ENCODE assay signal across 8 cellular contexts in the genomic region with DNA sequence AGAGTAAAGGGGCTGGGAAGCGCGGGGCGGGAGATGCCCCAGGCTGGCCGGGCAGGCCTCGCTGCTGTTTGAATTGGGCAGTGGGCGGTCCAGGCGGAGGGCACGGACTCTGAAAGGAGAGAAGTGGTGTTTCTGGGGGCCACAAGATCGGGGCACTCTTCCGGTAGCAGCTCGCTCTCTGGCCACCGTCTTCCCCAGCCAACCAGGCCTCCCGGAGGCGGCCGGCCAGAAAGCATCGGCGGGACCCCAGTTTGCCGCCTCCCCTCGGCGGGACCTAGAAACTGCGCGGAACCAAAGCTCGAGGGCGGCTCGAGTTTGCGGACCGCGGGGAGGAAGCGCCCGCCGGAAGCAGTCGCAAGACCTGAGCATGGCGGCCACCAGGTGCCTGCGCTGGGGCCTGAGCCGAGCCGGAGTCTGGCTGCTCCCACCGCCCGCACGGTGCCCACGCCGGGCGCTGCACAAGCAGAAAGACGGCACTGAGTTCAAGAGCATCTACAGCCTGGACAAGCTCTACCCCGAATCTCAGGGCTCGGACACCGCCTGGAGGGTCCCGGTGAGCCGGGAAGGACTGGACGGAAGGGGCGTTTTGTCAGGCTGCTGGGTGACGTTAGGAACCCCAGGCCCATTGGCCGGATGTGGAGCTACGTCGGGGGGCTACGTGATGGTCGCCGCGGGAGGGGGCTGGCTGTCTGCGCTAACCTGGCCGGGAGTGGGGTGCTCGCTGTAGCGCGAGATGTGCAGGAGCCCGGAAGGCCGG. TPM values are rescaled to one million over a fixed set of nuclear protein-coding genes. Genes with fewer than 3 reads are reported as not detected.
DNase-seq lines count a peak whose midpoint lies in the region; ATAC-seq and TF ChIP-seq lines count a peak whose summit lies in the region.

A gene (plus strand): TSS at position 351 of the 757 bp plus-strand sequence. CDS start 17 bp downstream, at position 368.

- ATAC-seq in HG03432 (IDR thresholded peaks at IDR 0.05; ENCODE audit: unreplicated experiment) (peak; percentile 91), right lobe of liver (peak; percentile 95 to 97 (median 96))

- TF ChIP-seq POLR2A in GM19193 (IDR thresholded peaks at IDR 0.05; ENCODE audit: extremely low read depth, insufficient read depth, insufficient read length) (peak; percentile 88), right lobe of liver (IDR thresholded peaks at IDR 0.05) (peak; percentile 52)

- WGBS in right lobe of liver (ENCODE audit: insufficient coverage, low coverage, low lambda C conversion rate, missing lambda C conversion rate): 5% methylated on average over 16 of the region's 65 CpGs

- H3K36me3 ChIP-seq in BLaER1: peaks cover 23% of the 10 kb centered on the region
- no peaks in the 10 kb centered on the region for H3K36me3 ChIP-seq in right lobe of liver

- peak; percentile 89 for DNase-seq in NCI-H524 treated with DMSO at 0.1 percent for 48 hours (lab: John Stamatoyannopoulos, UW)
- DNase-seq in activated CD4-positive, alpha-beta T cell treated with anti-CD3 and anti-CD28 coated beads, Interleukin-2, amount 50 U/mL, for 24 hours (ENCODE audit: low read depth in 1 of 2, low spot score in 1 of 2): peak; percentile 70 to 74
- peak; percentile 64 to 81 for DNase-seq in dermis microvascular lymphatic vessel endothelial cell (ENCODE audit: low read depth in 2 of 2)
- peak; percentile 80 to 84 (median 81) for DNase-seq in right lobe of liver
- DNase-seq in stimulated activated CD4-positive, alpha-beta T cell treated with anti-CD3 and anti-CD28 coated beads, Interleukin-4, amount 100 ng/mL, for 24 hours: peak; percentile 83

- H3K9me3 ChIP-seq in BLaER1 (no peaks in the 10 kb centered on the region), right lobe of liver (no peaks in the 10 kb centered on the region)

- peak within 1 kb of the TSS; percentile 85 for H3K4me2 ChIP-seq in BLaER1

- H3K4me3 ChIP-seq in BLaER1 (peak within 1 kb of the TSS; percentile 83), right lobe of liver (peak within 1 kb of the TSS; percentile 84 to 99 (median 90))

- peaks cover 30% of the 10 kb centered on the region for H3K4me1 ChIP-seq in BLaER1
- peaks cover 0 to 13% (median 4%) of the 10 kb centered on the region in 4 donors for H3K4me1 ChIP-seq in right lobe of liver

- intact Hi-C loops in right lobe of liver (cut with DNase I): no loop called here

- peak; percentile 44 to 51 (median 46) for TF ChIP-seq CTCF in right lobe of liver (IDR thresholded peaks at IDR 0.05)

- H3K9ac ChIP-seq in BLaER1: peak within 1 kb of the TSS; percentile 84

- no peaks in the 10 kb centered on the region; the same call in 1 of the 2 replicates for H4K20me1 ChIP-seq in BLaER1

- H3K27me3 ChIP-seq in BLaER1 (no peaks in the 10 kb centered on the region), right lobe of liver (no peaks in the 10 kb centered on the region)

- peak within 1 kb of the TSS; percentile 87 for H3K27ac ChIP-seq in BLaER1
- H3K27ac ChIP-seq in right lobe of liver: peak within 1 kb of the TSS; percentile 49 to 73 (median 61)

RNA-seq across cellular contexts. Expression of the gene that starts here (rescaled TPM):
- 16.2 and 28.0 TPM in 2 replicates for total RNA-seq in dermis microvascular lymphatic vessel endothelial cell
- total RNA-seq in right lobe of liver: 100 to 1,000 TPM in 1 of 6 experiments, 10 to 100 TPM in 5; 23.7 to 112 (median 28.1) TPM

Comparison
In these comparisons a context has a peak if more than half of its experiments do, and no peak if none do; other contexts are left out.
1. Peak in every context shown above with its lines: DNase-seq, ATAC-seq, H3K4me3 ChIP-seq and H3K27ac ChIP-seq.